ENCODE assay signal across 8 cellular contexts in genomic region chr20:10171864-10172751, GRCh38. TPM values are rescaled to one million over a fixed set of nuclear protein-coding genes. Genes with fewer than 3 reads are reported as not detected.
DNase-seq lines count a peak whose midpoint lies in the region; ATAC-seq and TF ChIP-seq lines count a peak whose summit lies in the region.

No MANE protein-coding gene starts in this region.

- no peaks in the 10 kb centered on the region for H3K36me3 Mint-ChIP-seq in activated T-helper 1 cell treated with anti-CD3 and anti-CD28 coated beads, Interleukin-12 subunit alpha, Interleukin-12 subunit beta, Interleukin-2, Interleukin-4 antibody, amounts not matched to agents 30 ng/mL and 10 ng/mL and 1 ng/mL, durations not matched to agents 14 hours and 24 hours and 36 hours (ENCODE audit: low read depth)
- no peaks in the 10 kb centered on the region for H3K36me3 Mint-ChIP-seq in glutamatergic neuron (ENCODE audit: unreplicated experiment)

- H3K4me3 Mint-ChIP-seq in activated T-helper 1 cell treated with anti-CD3 and anti-CD28 coated beads, Interleukin-12 subunit alpha, Interleukin-12 subunit beta, Interleukin-2, Interleukin-4 antibody, amounts not matched to agents 30 ng/mL and 10 ng/mL and 1 ng/mL, durations not matched to agents 14 hours and 24 hours and 36 hours, result peak overlapping the region; percentile 76
- peak overlapping the region; percentile 89 for H3K4me3 Mint-ChIP-seq in glutamatergic neuron (ENCODE audit: unreplicated experiment)

- H3K4me3 ChIP-seq in urinary bladder (ENCODE audit: low read depth, low read length), result peak overlapping the region; percentile 28

- H3K4me1 ChIP-seq in urinary bladder (ENCODE audit: insufficient read depth), result no peaks in the 10 kb centered on the region

- H3K36me3 ChIP-seq in urinary bladder (ENCODE audit: insufficient read depth), result no peaks in the 10 kb centered on the region

- peak; percentile 56 for DNase-seq in NCI-H2227 (lab: John Stamatoyannopoulos, UW; ENCODE audit: unreplicated experiment)
- no peak for DNase-seq in activated T-helper 1 cell treated with anti-CD3 and anti-CD28 coated beads, Interleukin-12 subunit alpha, Interleukin-12 subunit beta, Interleukin-2, Interleukin-4 antibody, amounts not matched to agents 30 ng/mL and 10 ng/mL and 1 ng/mL, durations not matched to agents 14 hours and 24 hours and 36 hours (ENCODE audit: low spot score)
- DNase-seq in glutamatergic neuron, result peak; percentile 41
- peak; percentile 82 for DNase-seq in occipital lobe (lab: John Stamatoyannopoulos, UW)
- no peak for DNase-seq in AML-193 (lab: John Stamatoyannopoulos, UW)

- H3K4me1 Mint-ChIP-seq in activated T-helper 1 cell treated with anti-CD3 and anti-CD28 coated beads, Interleukin-12 subunit alpha, Interleukin-12 subunit beta, Interleukin-2, Interleukin-4 antibody, amounts not matched to agents 30 ng/mL and 10 ng/mL and 1 ng/mL, durations not matched to agents 14 hours and 24 hours and 36 hours (ENCODE audit: low read depth), result peaks cover 7% of the 10 kb centered on the region
- peaks cover 10% of the 10 kb centered on the region for H3K4me1 Mint-ChIP-seq in glutamatergic neuron (ENCODE audit: low read depth, unreplicated experiment)

- H3K27ac Mint-ChIP-seq in activated T-helper 1 cell treated with anti-CD3 and anti-CD28 coated beads, Interleukin-12 subunit alpha, Interleukin-12 subunit beta, Interleukin-2, Interleukin-4 antibody, amounts not matched to agents 30 ng/mL and 10 ng/mL and 1 ng/mL, durations not matched to agents 14 hours and 24 hours and 36 hours, result peak overlapping the region; percentile 33
- no peak overlapping the region for H3K27ac Mint-ChIP-seq in glutamatergic neuron (ENCODE audit: unreplicated experiment)

- no peak overlapping the region for H3K27ac ChIP-seq in urinary bladder (ENCODE audit: low read depth)

- 3% methylated on average over 47 of the region's 47 CpGs for WGBS in urinary bladder

- H3K9me3 Mint-ChIP-seq in activated T-helper 1 cell treated with anti-CD3 and anti-CD28 coated beads, Interleukin-12 subunit alpha, Interleukin-12 subunit beta, Interleukin-2, Interleukin-4 antibody, amounts not matched to agents 30 ng/mL and 10 ng/mL and 1 ng/mL, durations not matched to agents 14 hours and 24 hours and 36 hours, result peaks cover 7% of the 10 kb centered on the region
- H3K9me3 Mint-ChIP-seq in glutamatergic neuron (ENCODE audit: unreplicated experiment), result peaks cover 4% of the 10 kb centered on the region

- peak; percentile 71 for ATAC-seq in GM18511 (IDR thresholded peaks at IDR 0.05; ENCODE audit: unreplicated experiment)
- ATAC-seq in HG03095 (IDR thresholded peaks at IDR 0.05; ENCODE audit: unreplicated experiment), result no peak

- peaks cover 15% of the 10 kb centered on the region for H3K27me3 Mint-ChIP-seq in activated T-helper 1 cell treated with anti-CD3 and anti-CD28 coated beads, Interleukin-12 subunit alpha, Interleukin-12 subunit beta, Interleukin-2, Interleukin-4 antibody, amounts not matched to agents 30 ng/mL and 10 ng/mL and 1 ng/mL, durations not matched to agents 14 hours and 24 hours and 36 hours (ENCODE audit: insufficient read depth)
- H3K27me3 Mint-ChIP-seq in glutamatergic neuron (ENCODE audit: unreplicated experiment), result peaks cover 3% of the 10 kb centered on the region

- intact Hi-C loops in activated T-helper 1 cell treated with anti-CD3 and anti-CD28 coated beads, Interleukin-12 subunit alpha, Interleukin-12 subunit beta, Interleukin-2, Interleukin-4 antibody, amounts not matched to agents 30 ng/mL and 10 ng/mL and 1 ng/mL, durations not matched to agents 14 hours and 24 hours and 36 hours (cut with micrococcal nuclease), result loop anchor here (2.0 kb wide), 1 partner anchor 43 kb away; no protein-coding TSS in a partner anchor

- no peak for TF ChIP-seq CTCF in glutamatergic neuron (IDR thresholded peaks at IDR 0.05; ENCODE audit: partially characterized antibody, unreplicated experiment)

RNA-seq across cellular contexts. Expression of gene SNAP25, which starts 46.5 kb away (rescaled TPM):
- total RNA-seq in activated T-helper 1 cell treated with anti-CD3 and anti-CD28 coated beads, Interleukin-12 subunit alpha, Interleukin-12 subunit beta, Interleukin-2, Interleukin-4 antibody, amounts not matched to agents 30 ng/mL and 10 ng/mL and 1 ng/mL, durations not matched to agents 14 hours and 24 hours and 36 hours, result 3.7 and 3.9 TPM in 2 replicates
- 61.0 TPM for total RNA-seq in glutamatergic neuron (ENCODE audit: unreplicated experiment)
- total RNA-seq in occipital lobe, result 92.5 TPM
- 8.6 TPM for total RNA-seq in urinary bladder
- 1.6 TPM for polyA plus RNA-seq in urinary bladder

Comparison
In these comparisons a context has a peak if more than half of its experiments do, and no peak if none do; other contexts are left out.
1. DNase-seq: peak in NCI-H2227 (single experiment), glutamatergic neuron (single experiment) and occipital lobe (single experiment); none in activated T-helper 1 cell treated with anti-CD3 and anti-CD28 coated beads, Interleukin-12 subunit alpha, Interleukin-12 subunit beta, Interleukin-2, Interleukin-4 antibody, amounts not matched to agents 30 ng/mL and 10 ng/mL and 1 ng/mL, durations not matched to agents 14 hours and 24 hours and 36 hours (single experiment) and AML-193 (0 of 2).